17 cellular contexts compared by ENCODE assay signal in the genomic region with DNA sequence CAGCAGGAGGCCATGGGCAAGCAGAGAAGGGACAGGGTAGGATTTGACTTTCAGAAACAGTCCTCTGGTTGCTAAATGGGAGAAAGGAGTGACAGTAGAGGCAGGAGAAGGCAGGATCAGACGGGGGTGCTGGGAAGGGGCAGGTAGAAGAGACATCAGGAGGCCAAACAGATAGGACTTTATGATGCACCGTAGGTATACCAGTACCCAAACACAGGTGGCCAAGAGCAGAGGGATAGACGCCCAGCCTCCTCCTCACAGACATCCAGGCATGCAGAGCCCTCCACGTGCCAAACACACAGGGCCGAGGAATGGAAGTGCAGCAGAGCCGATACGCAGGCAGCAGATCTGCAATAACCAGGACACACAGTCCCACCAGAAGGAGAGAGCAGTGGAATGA. TPM values are rescaled to one million over a fixed set of nuclear protein-coding genes. Genes with fewer than 3 reads are reported as not detected.
DNase-seq lines count a peak whose midpoint lies in the region; ATAC-seq, FAIRE-seq and TF ChIP-seq lines count a peak whose summit lies in the region.
"Had no signal": no experiment of that assay in that cellular context is flagged by ENCODE, and none has a peak within 500 bp of the region (broad histone marks: within the 10 kb centered on the region; RNA-seq: fewer than 3 reads in every experiment).

No MANE protein-coding gene starts in this region.

- WGBS in hepatocyte (ENCODE audit: low lambda C conversion rate, missing lambda C conversion rate), result 73% methylated on average over 7 of the region's 7 CpGs
- 54 to 60% methylated on average over 7 of the region's 7 CpGs for WGBS in pancreas, 2 donors
- 61 to 79% methylated on average over 7 of the region's 7 CpGs for WGBS in lower leg skin, 2 donors

- H3K4me1 ChIP-seq in left ventricle myocardium inferior (peaks cover 29% of the 10 kb centered on the region), hepatocyte (ENCODE audit: insufficient read depth) (peaks cover 9% of the 10 kb centered on the region), pancreas (no peaks in the 10 kb centered on the region), PC-3 (ENCODE audit: insufficient read depth, low read length) (peaks cover 23% of the 10 kb centered on the region)

- peaks cover 13% of the 10 kb centered on the region for H3K79me2 ChIP-seq in hepatocyte
- H3K79me2 ChIP-seq in PC-3 (ENCODE audit: low read length), result peaks cover 42% of the 10 kb centered on the region

- H3K27me3 Mint-ChIP-seq in progenitor cell of endocrine pancreas, result peaks cover 21% of the 10 kb centered on the region

- TF ChIP-seq CTCF in left ventricle myocardium inferior (IDR thresholded peaks at IDR 0.05; ENCODE audit: borderline replicate concordance) (no peak), hepatocyte (IDR thresholded peaks at IDR 0.05; ENCODE audit: poor library complexity) (no peak), progenitor cell of endocrine pancreas (IDR thresholded peaks at IDR 0.05; ENCODE audit: unreplicated experiment) (no peak), pancreas (IDR thresholded peaks at IDR 0.05) (no peak), PC-3 (conservative IDR thresholded peaks at IDR 0.05; ENCODE audit: low read depth, low read length) (no peak), lower leg skin (IDR thresholded peaks at IDR 0.05) (no peak)

- H3K27ac ChIP-seq in left ventricle myocardium inferior (replicated peaks) (peak overlapping the region; percentile 91), hepatocyte (peak overlapping the region; percentile 88), pancreas (no peak overlapping the region), PC-3 (ENCODE audit: low read length) (no peak overlapping the region)
- H3K27ac ChIP-seq: left lung had no signal

- no peaks in the 10 kb centered on the region for H3F3A ChIP-seq in PC-3 (ENCODE audit: low read length, unreplicated experiment)

- no peak overlapping the region for H2AFZ ChIP-seq in hepatocyte
- no peak overlapping the region for H2AFZ ChIP-seq in PC-3 (ENCODE audit: low read length)

- H3K9ac ChIP-seq in PC-3 (ENCODE audit: low read length), result no peak overlapping the region

- H3K9me3 ChIP-seq in left ventricle myocardium inferior (replicated peaks), result no peaks in the 10 kb centered on the region
- H3K9me3 ChIP-seq in hepatocyte (ENCODE audit: low read depth), result no peaks in the 10 kb centered on the region
- H3K9me3 ChIP-seq in pancreas, result no peaks in the 10 kb centered on the region
- H3K9me3 ChIP-seq in PC-3 (ENCODE audit: low read length), result no peaks in the 10 kb centered on the region
- H3K9me3 ChIP-seq: left lung, testis had no signal

- no peak for FAIRE-seq in pancreas (lab: Jason Lieb, UNC)

- POLR2A ChIA-PET in PC-3 (lab: Charles Lee; ENCODE audit: unreplicated experiment), result interaction anchor here (0.7 kb wide), 1 partner anchor 467 kb away, joined by 12 read pairs; no protein-coding TSS in a partner anchor

- no peak for TF ChIP-seq POLR2A in lower leg skin (IDR thresholded peaks at IDR 0.05)

- DNase-seq in left ventricle myocardium inferior (no peak), cardiac septum (ENCODE audit: low spot score) (no peak), hepatocyte (ENCODE audit: low spot score) (no peak), progenitor cell of endocrine pancreas (ENCODE audit: low spot score, unreplicated experiment) (no peak), pancreas (no peak), PC-3 (no peak), lower leg skin (ENCODE audit: low spot score in 2 of 2) (no peak)
- no peak for DNase-seq in stimulated activated CD8-positive, alpha-beta memory T cell treated with anti-CD3 and anti-CD28 coated beads, Interleukin-4, amount 100 ng/mL, for 48 hours
- DNase-seq: activated CD4-positive, alpha-beta T cell treated with anti-CD3 and anti-CD28 coated beads for 48 hours; activated naive CD8-positive, alpha-beta T cell treated with anti-CD3 and anti-CD28 coated beads for 36 hours; activated T-cell treated with anti-CD3 and anti-CD28 coated beads, Interleukin-2, amount 50 U/mL, for 1 hour; CD4-positive, CD25-positive, alpha-beta regulatory T cell; NCI-H2107; NCI-H82; RPMI8226; testis had no signal

- H3K27ac Mint-ChIP-seq in progenitor cell of endocrine pancreas, result peak overlapping the region; percentile 70
- H3K27ac Mint-ChIP-seq: activated naive CD8-positive, alpha-beta T cell treated with anti-CD3 and anti-CD28 coated beads for 36 hours had no signal

- peaks cover 41% of the 10 kb centered on the region for H3K27me3 ChIP-seq in left ventricle myocardium inferior (ENCODE audit: low read depth)
- no peaks in the 10 kb centered on the region for H3K27me3 ChIP-seq in hepatocyte
- no peaks in the 10 kb centered on the region for H3K27me3 ChIP-seq in pancreas
- H3K27me3 ChIP-seq in PC-3 (ENCODE audit: low read length), result no peaks in the 10 kb centered on the region
- H3K27me3 ChIP-seq: testis had no signal

- H3K4me1 Mint-ChIP-seq in progenitor cell of endocrine pancreas (ENCODE audit: low read depth), result peaks cover 13% of the 10 kb centered on the region

- H3K4me3 ChIP-seq in left ventricle myocardium inferior, result no peak overlapping the region
- H3K4me3 ChIP-seq in hepatocyte, result no peak overlapping the region
- no peak overlapping the region for H3K4me3 ChIP-seq in pancreas
- H3K4me3 ChIP-seq in PC-3 (ENCODE audit: low read length), result no peak overlapping the region
- H3K4me3 ChIP-seq in lower leg skin (ENCODE audit: low read depth, poor library complexity, severe bottlenecking), result no peak overlapping the region
- H3K4me3 ChIP-seq: left lung had no signal

- H3K36me3 ChIP-seq in left ventricle myocardium inferior (no peaks in the 10 kb centered on the region), hepatocyte (replicated peaks; ENCODE audit: insufficient read depth, low read depth) (no peaks in the 10 kb centered on the region), pancreas (no peaks in the 10 kb centered on the region), PC-3 (ENCODE audit: low read depth, low read length) (peaks cover 8% of the 10 kb centered on the region; the same call in 1 of the 2 replicates)
- H3K36me3 ChIP-seq: left lung had no signal

- CTCF ChIA-PET in PC-3 (lab: Charles Lee), result no interaction called here

- peak overlapping the region; percentile 58 for H3K4me3 Mint-ChIP-seq in progenitor cell of endocrine pancreas (ENCODE audit: low read depth)
- H3K4me3 Mint-ChIP-seq: activated naive CD8-positive, alpha-beta T cell treated with anti-CD3 and anti-CD28 coated beads for 36 hours had no signal

- H3K9me2 ChIP-seq in hepatocyte (replicated peaks; ENCODE audit: insufficient read depth), result no peaks in the 10 kb centered on the region
- no peaks in the 10 kb centered on the region for H3K9me2 ChIP-seq in PC-3 (replicated peaks; ENCODE audit: low read length)

- H3K36me3 Mint-ChIP-seq in progenitor cell of endocrine pancreas (ENCODE audit: insufficient read depth), result peaks cover 8% of the 10 kb centered on the region
- H3K36me3 Mint-ChIP-seq: activated naive CD8-positive, alpha-beta T cell treated with anti-CD3 and anti-CD28 coated beads for 36 hours; CD4-positive, CD25-positive, alpha-beta regulatory T cell had no signal

- no TSS peak for BruUV-seq in PC-3 (replicated peaks; lab: Mats Ljungman, UMichigan)

- H4K20me1 ChIP-seq in hepatocyte (ENCODE audit: insufficient read depth, poor library complexity, severe bottlenecking) (no peaks in the 10 kb centered on the region), PC-3 (ENCODE audit: low read length) (no peaks in the 10 kb centered on the region)

- ATAC-seq in pancreas (no peak), PC-3 (no peak)

- H3K4me2 ChIP-seq in hepatocyte (no peak overlapping the region), PC-3 (ENCODE audit: low read length) (no peak overlapping the region)

- H3K9me3 Mint-ChIP-seq in progenitor cell of endocrine pancreas (ENCODE audit: low read depth), result no peaks in the 10 kb centered on the region
- H3K9me3 Mint-ChIP-seq: activated naive CD8-positive, alpha-beta T cell treated with anti-CD3 and anti-CD28 coated beads for 36 hours had no signal

- intact Hi-C loops in left ventricle myocardium inferior (cut with micrococcal nuclease), result no loop called here
- intact Hi-C loops in cardiac septum (cut with DNase I), result no loop called here
- intact Hi-C loops in pancreas (cut with DNase I), result loop anchor here in 1 of 3 donors (5.0 kb wide), 1 partner anchor 40 kb away; no protein-coding TSS in a partner anchor
- intact Hi-C loops in PC-3 (cut with micrococcal nuclease), result no loop called here
- intact Hi-C loops in lower leg skin (cut with DNase I; ENCODE audit: low total_unique reads), result no loop called here

RNA-seq across cellular contexts. Expression of a gene that starts 1.3 kb away (rescaled TPM):
- total RNA-seq in left ventricle myocardium inferior (13.6 TPM), cardiac septum (13.0 TPM), hepatocyte (35.0 and 45.9 TPM in 2 replicates), progenitor cell of endocrine pancreas (14.8 and 15.7 TPM in 2 replicates), pancreas (10 to 100 TPM in 1 of 6 donors, 1 to 10 TPM in 5; 1.2 to 16.6 (median 5.2) TPM), PC-3 (2014; rRNA removed) (172 and 202 TPM in 2 replicates), lower leg skin (10 to 100 TPM; 17.3 to 86.2 (median 56.7) TPM)
- polyA plus RNA-seq in hepatocyte (15.0 and 17.3 TPM in 2 replicates), pancreas (1 to 10 TPM; 2.4 to 2.8 TPM)
- total RNA-seq: CD4-positive, CD25-positive, alpha-beta regulatory T cell had no signal

RNA-seq across cellular contexts. Expression of a gene that starts 24.7 kb away (rescaled TPM):
- total RNA-seq in left ventricle myocardium inferior (0.44 TPM), cardiac septum (0.48 TPM), hepatocyte (8.5 and 11.6 TPM in 2 replicates), progenitor cell of endocrine pancreas (4.0 and 5.8 TPM in 2 replicates), pancreas (1 to 10 TPM in 3 of 6 donors, under 1 TPM in 3; 0.09 to 2.6 (median 0.86) TPM), PC-3 (2014; rRNA removed) (8.6 and 10.3 TPM in 2 replicates), lower leg skin (1 to 10 TPM in 3 of 4 donors, under 1 TPM in 1; 0.49 to 3.8 (median 1.9) TPM)
- polyA plus RNA-seq in hepatocyte (23.7 and 26.0 TPM in 2 replicates), pancreas (under 1 TPM; 0.23 to 0.30 TPM)
- total RNA-seq: CD4-positive, CD25-positive, alpha-beta regulatory T cell had no signal

RNA-seq across cellular contexts. Expression of a gene that starts 46.4 kb away (rescaled TPM):
- total RNA-seq in left ventricle myocardium inferior, result 103 TPM
- 109 TPM for total RNA-seq in cardiac septum
- 92.8 and 98.5 TPM in 2 replicates for total RNA-seq in hepatocyte
- polyA plus RNA-seq in hepatocyte, result 111 and 115 TPM in 2 replicates
- 256 and 259 TPM in 2 replicates for total RNA-seq in progenitor cell of endocrine pancreas
- 100 to 1,000 TPM in 1 of 6 donors, 10 to 100 TPM in 5; 74.0 to 101 (median 83.8) TPM for total RNA-seq in pancreas
- 10 to 100 TPM; 49.2 to 63.1 TPM for polyA plus RNA-seq in pancreas
- 158 and 198 TPM in 2 replicates for total RNA-seq in PC-3 (2014; rRNA removed)
- total RNA-seq in lower leg skin, result 100 to 1,000 TPM; 130 to 196 (median 152) TPM

Comparison
In these comparisons a context has a peak if more than half of its experiments do, and no peak if none do; other contexts are left out.
1. H3K27ac ChIP-seq: peak in left ventricle myocardium inferior (single experiment) and hepatocyte (single experiment); none in pancreas (0 of 4) and PC-3 (single experiment).